Comparison of ENCODE assay signal across 29 cellular contexts in the genomic region with DNA sequence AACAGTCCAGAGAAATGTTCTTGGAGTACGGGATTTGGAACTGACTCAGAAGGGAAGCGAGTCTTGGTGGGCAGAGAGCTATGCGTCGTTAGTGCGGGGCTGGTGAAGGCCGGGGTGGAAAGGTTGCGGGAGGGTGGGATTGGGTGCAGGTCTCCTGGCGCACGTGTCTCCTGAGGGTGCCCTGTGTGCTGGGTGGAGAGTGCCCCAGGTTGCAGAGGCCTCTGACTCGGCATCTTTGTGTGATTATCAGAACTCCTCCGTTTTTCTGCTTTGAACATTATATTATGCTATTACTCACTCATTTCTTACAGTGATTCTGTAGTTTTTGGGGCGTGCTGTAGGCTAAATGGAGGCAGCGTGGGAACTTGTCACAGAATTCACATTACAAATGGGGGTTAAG.
"Had no signal": no experiment of that assay in that cellular context is flagged by ENCODE, and none has a peak within 500 bp of the region (broad histone marks: within the 10 kb centered on the region; RNA-seq: fewer than 3 reads in every experiment).

No MANE protein-coding gene starts in this region.

- H3K27ac ChIP-seq: lower lobe of right lung, neural progenitor cell, neutrophil, ovary, skin epidermis, tibial nerve, uterus had no signal

- H3K27ac Mint-ChIP-seq: naive thymus-derived CD8-positive, alpha-beta T cell; nephron; neural progenitor cell; progenitor cell of endocrine pancreas; stimulated activated memory B cell treated with anti-CD40 and anti-IgM and Interleukin-4, amounts not matched to agents 10 μg/mL and 1 μg/mL and 100 μg/mL, for 72 hours; stimulated activated naive CD8-positive, alpha-beta T cell treated with anti-CD3 and anti-CD28 coated beads, Interleukin-15, amount 100 ng/mL, for 72 hours; type B pancreatic cell had no signal

- H3K4me1 Mint-ChIP-seq: naive thymus-derived CD8-positive, alpha-beta T cell; nephron; stimulated activated memory B cell treated with anti-CD40 and anti-IgM and Interleukin-4, amounts not matched to agents 10 μg/mL and 1 μg/mL and 100 μg/mL, for 72 hours; stimulated activated naive CD8-positive, alpha-beta T cell treated with anti-CD3 and anti-CD28 coated beads, Interleukin-15, amount 100 ng/mL, for 72 hours had no signal

- H3K9ac ChIP-seq: neural progenitor cell had no signal

- H3K4me3 ChIP-seq: lower lobe of right lung, neural progenitor cell, ovary, skin epidermis, tibial nerve, uterus had no signal

- H3K4me3 Mint-ChIP-seq: naive thymus-derived CD8-positive, alpha-beta T cell; nephron; neural progenitor cell; stimulated activated memory B cell treated with anti-CD40 and anti-IgM and Interleukin-4, amounts not matched to agents 10 μg/mL and 1 μg/mL and 100 μg/mL, for 72 hours; stimulated activated naive CD8-positive, alpha-beta T cell treated with anti-CD3 and anti-CD28 coated beads, Interleukin-15, amount 100 ng/mL, for 72 hours; type B pancreatic cell had no signal

- DNase-seq: islet precursor cell; kidney glomerular epithelial cell; left cardiac atrium; mammary epithelial cell; mesenchymal stem cell; occipital lobe; ovary; retina; stimulated activated CD4-positive, alpha-beta T cell treated with anti-CD3 and anti-CD28 coated beads, Interleukin-1b, Interleukin-23, amount 100 ng/mL, for 48 hours; stimulated activated CD4-positive, alpha-beta T cell treated with anti-CD3 and anti-CD28 coated beads, Interleukin-2, amount 100 ng/mL, for 48 hours; stimulated activated CD4-positive, alpha-beta T cell treated with anti-CD3 and anti-CD28 coated beads, Interleukin-4, amount 100 ng/mL, for 4 hours; stimulated activated CD8-positive, alpha-beta memory T cell treated with anti-CD3 and anti-CD28 coated beads, Interleukin-4, amount 100 ng/mL, for 48 hours; stimulated activated naive CD4-positive, alpha-beta T cell treated with Interleukin-2 at 50 U/mL for 16 hours; stimulated activated naive CD8-positive, alpha-beta T cell treated with anti-CD3 and anti-CD28 coated beads, Interleukin-15, amount 100 ng/mL, for 72 hours; substantia nigra; uterus had no signal

- H3K36me3 ChIP-seq: neural progenitor cell, ovary, uterus had no signal

- H3K4me1 ChIP-seq: lower lobe of right lung, neural progenitor cell, tibial nerve, uterus had no signal

- ATAC-seq: left cardiac atrium; left lobe of liver; lower lobe of right lung; naive thymus-derived CD8-positive, alpha-beta T cell; right cardiac atrium; sciatic nerve; stimulated activated memory B cell treated with anti-CD40 and anti-IgM and Interleukin-4, amounts not matched to agents 10 μg/mL and 1 μg/mL and 100 μg/mL, for 72 hours; stimulated activated naive CD8-positive, alpha-beta T cell treated with anti-CD3 and anti-CD28 coated beads, Interleukin-15, amount 100 ng/mL, for 72 hours had no signal

- H3K9me3 ChIP-seq: lower lobe of right lung, neutrophil, ovary, tibial nerve, uterus had no signal

- H3K27me3 Mint-ChIP-seq: naive thymus-derived CD8-positive, alpha-beta T cell; progenitor cell of endocrine pancreas; stimulated activated memory B cell treated with anti-CD40 and anti-IgM and Interleukin-4, amounts not matched to agents 10 μg/mL and 1 μg/mL and 100 μg/mL, for 72 hours; stimulated activated naive CD8-positive, alpha-beta T cell treated with anti-CD3 and anti-CD28 coated beads, Interleukin-15, amount 100 ng/mL, for 72 hours; type B pancreatic cell had no signal

- H3K27me3 ChIP-seq: neural progenitor cell, neutrophil, ovary, tibial nerve, uterus had no signal

- H3K9me3 Mint-ChIP-seq: naive thymus-derived CD8-positive, alpha-beta T cell; nephron; neural progenitor cell; stimulated activated memory B cell treated with anti-CD40 and anti-IgM and Interleukin-4, amounts not matched to agents 10 μg/mL and 1 μg/mL and 100 μg/mL, for 72 hours; stimulated activated naive CD8-positive, alpha-beta T cell treated with anti-CD3 and anti-CD28 coated beads, Interleukin-15, amount 100 ng/mL, for 72 hours; type B pancreatic cell had no signal
